In genomic region chr14:63542231-63542999, GRCh38 we compare ENCODE assay signal across 8 cellular contexts. TPM values are rescaled to one million over a fixed set of nuclear protein-coding genes. Genes with fewer than 3 reads are reported as not detected.
DNase-seq lines count a peak whose midpoint lies in the region; ATAC-seq, FAIRE-seq and TF ChIP-seq lines count a peak whose summit lies in the region.

No MANE protein-coding gene starts in this region.

- peaks cover 18% of the 10 kb centered on the region for H3K36me3 Mint-ChIP-seq in T-helper 1 cell treated with Interleukin-12 subunit alpha and Interleukin-12 subunit beta and Interleukin-4 antibody, amounts not matched to agents 30 μg/mL and 1 μg/mL, for 36 hours (ENCODE audit: low read depth)

- peak overlapping the region; percentile 68; the same call in 1 of the 2 replicates for H3K18ac ChIP-seq in H1 (ENCODE audit: extremely low read depth, low read length)

- H3K4ac ChIP-seq in H1 (replicated peaks; ENCODE audit: insufficient read length, low read depth, low read length) = peak overlapping the region; percentile 57

- peak overlapping the region; percentile 18 for H4K91ac ChIP-seq in H1 (replicated peaks; ENCODE audit: insufficient read length, low read length)

- H2BK12ac ChIP-seq in H1 (ENCODE audit: low read depth, low read length) = no peak overlapping the region

- H3K79me2 ChIP-seq in H1 (ENCODE audit: control insufficient read depth in 1 of 2, insufficient read depth in 2 of 2, low read length in 2 of 2) = peaks cover 0 to 45% of the 10 kb centered on the region in 2 experiments

- DNase-seq in ACHN (peak; percentile 28), GM12892 (ENCODE audit: insufficient read length) (peak; percentile 15), H1 (ENCODE audit: low read depth in 1 of 2, low spot score in 2 of 2) (peak in 1 of 2 experiments; percentile 61), mucosa of descending colon (peak; percentile 47 to 73 (median 73)), vagina (ENCODE audit: extremely low spot score in 2 of 2) (no peak), NCI-H226 (no peak)

- no peak overlapping the region for H3K23ac ChIP-seq in H1 (ENCODE audit: insufficient read length)

- peak overlapping the region; percentile 96; the same call in 1 of the 2 replicates for H4K8ac ChIP-seq in H1 (ENCODE audit: extremely low read depth, insufficient read depth, low read length)

- intact Hi-C loops in mucosa of descending colon (cut with DNase I, micrococcal nuclease) = loop anchor here in 1 of 2 donors (5.0 kb wide), 1 partner anchor 155 kb away; no protein-coding TSS in a partner anchor
- intact Hi-C loops in vagina (cut with DNase I) = loop anchor here (5.0 kb wide), 1 partner anchor 100 kb away; the partner anchor contains the start of gene WDR89

- H3K36me3 ChIP-seq in H1 (ENCODE audit: control insufficient read depth in 2 of 4, insufficient read depth in 4 of 4, low read length in 3 of 4) (peaks cover 0 to 26% (median 11%) of the 10 kb centered on the region in 4 experiments), mucosa of descending colon (ENCODE audit: low read depth) (no peaks in the 10 kb centered on the region), vagina (peaks cover 0 to 20% of the 10 kb centered on the region in 2 donors)

- peak; percentile 7 for ATAC-seq in HG03280 (IDR thresholded peaks at IDR 0.05; ENCODE audit: unreplicated experiment)
- ATAC-seq in mucosa of descending colon = peak; percentile 40

- H3K4me3 ChIP-seq in H1 (ENCODE audit: extremely low read depth in 1 of 4, insufficient read depth in 2 of 4, low read depth in 3 of 4, low read length in 4 of 4) (peak overlapping the region; percentile 83 to 99 (median 88)), mucosa of descending colon (peak overlapping the region; percentile 86), vagina (peak overlapping the region; percentile 76 to 84)

- peaks cover 0 to 4% (median 0%) of the 10 kb centered on the region in 4 experiments; a peak in 3 of 7 replicates for H3K4me1 ChIP-seq in H1 (replicated peaks in 1 of 4; ENCODE audit: control insufficient read depth in 3 of 4, insufficient read depth in 4 of 4, low read length in 3 of 4)
- H3K4me1 ChIP-seq in mucosa of descending colon (ENCODE audit: low read depth) = peaks cover 19% of the 10 kb centered on the region
- peaks cover 18% of the 10 kb centered on the region for H3K4me1 ChIP-seq in vagina

- CTCF ChIA-PET in H1 (lab: Charles Lee; ENCODE audit: partially characterized antibody) = interaction anchor here (0.8 to 1.1 kb wide), 4 partner anchors 31 to 153 kb away, joined by 3 to 4 read pairs (median 3); no protein-coding TSS in a partner anchor

- in situ Hi-C loops in ACHN (cut with HindIII; ENCODE audit: low pct_ligation_motif_present, low pct_unique_long_range_greater_than_20kb, low sequenced_read_pairs) = no loop called here

- no peak for TF ChIP-seq RAD21 in H1 (IDR thresholded peaks at IDR 0.05 in 1 of 2, conservative IDR thresholded peaks at IDR 0.05 in 1 of 2; ENCODE audit: low read depth in 2 of 2, low read length in 2 of 2)

- peak overlapping the region; percentile 49 for H4K5ac ChIP-seq in H1 (ENCODE audit: insufficient read length, low read depth, low read length)

- no peaks in the 10 kb centered on the region for H3K27me3 ChIP-seq in H1 (replicated peaks in 1 of 4; ENCODE audit: control insufficient read depth in 3 of 4, extremely low read depth in 1 of 4, insufficient read depth in 3 of 4, low read length in 3 of 4)
- H3K27me3 ChIP-seq in vagina = no peaks in the 10 kb centered on the region

- no peak overlapping the region for H2BK120ac ChIP-seq in H1 (replicated peaks; ENCODE audit: low read depth, low read length)

- H2AK5ac ChIP-seq in H1 (ENCODE audit: low read depth, low read length) = no peak overlapping the region

- H3K14ac ChIP-seq in H1 (ENCODE audit: insufficient read length) = no peak overlapping the region

- H2AFZ ChIP-seq in H1 (ENCODE audit: low read length) = no peak overlapping the region

- H3K9me3 Mint-ChIP-seq in T-helper 1 cell treated with Interleukin-12 subunit alpha and Interleukin-12 subunit beta and Interleukin-4 antibody, amounts not matched to agents 30 μg/mL and 1 μg/mL, for 36 hours = no peaks in the 10 kb centered on the region

- no peak overlapping the region for H2BK15ac ChIP-seq in H1 (ENCODE audit: low read length)

- H3K27me3 Mint-ChIP-seq in T-helper 1 cell treated with Interleukin-12 subunit alpha and Interleukin-12 subunit beta and Interleukin-4 antibody, amounts not matched to agents 30 μg/mL and 1 μg/mL, for 36 hours (ENCODE audit: low read depth) = peaks cover 3% of the 10 kb centered on the region

- H3K9ac ChIP-seq in H1 (replicated peaks in 1 of 4; ENCODE audit: extremely low read depth in 1 of 4, low read depth in 3 of 4, low read length in 3 of 4) = peak overlapping the region; percentile 77 to 96 (median 82)

- no peak for TF ChIP-seq EP300 in H1 (IDR thresholded peaks at IDR 0.05; ENCODE audit: borderline replicate concordance in 1 of 2, low read depth in 2 of 2, low read length in 2 of 2)

- TF ChIP-seq POLR2A in GM12892 (IDR thresholded peaks at IDR 0.05; ENCODE audit: low read depth, low read length) = no peak
- TF ChIP-seq POLR2A in H1 (IDR thresholded peaks at IDR 0.05; ENCODE audit: control extremely low read depth in 1 of 2, low read depth in 2 of 2, low read length in 2 of 2) = no peak
- TF ChIP-seq POLR2A in vagina (IDR thresholded peaks at IDR 0.05) = no peak

- H3K4me3 Mint-ChIP-seq in T-helper 1 cell treated with Interleukin-12 subunit alpha and Interleukin-12 subunit beta and Interleukin-4 antibody, amounts not matched to agents 30 μg/mL and 1 μg/mL, for 36 hours = peak overlapping the region; percentile 97

- H4K20me1 ChIP-seq in H1 (replicated peaks in 1 of 2; ENCODE audit: control insufficient read depth in 1 of 2, insufficient read depth in 2 of 2, low read length in 2 of 2) = peaks cover 0 to 3% of the 10 kb centered on the region in 2 experiments

- H3K27ac ChIP-seq in H1 (ENCODE audit: low read depth, low read length) (peak overlapping the region; percentile 60; the same call in 1 of the 2 replicates), vagina (peak overlapping the region; percentile 80)

- WGBS in H1 (ENCODE audit: extremely low coverage in 1 of 2, insufficient coverage in 1 of 2, insufficient read length in 1 of 2, insufficient replicate concordance in 2 of 2, low coverage in 1 of 2, low lambda C conversion rate in 2 of 2, missing lambda C conversion rate in 1 of 2), 2 experiments = 2% methylated on average over 12 of the region's 46 CpGs; no CpG with 5 or more reads in 1 of the 2 experiments

- 0 out of 2 replicates have a peak, but pooled peaks cover 3% of the 10 kb centered on the region for H3K23me2 ChIP-seq in H1 (ENCODE audit: low read depth, low read length)

- peaks cover 26% of the 10 kb centered on the region for H3K4me1 Mint-ChIP-seq in T-helper 1 cell treated with Interleukin-12 subunit alpha and Interleukin-12 subunit beta and Interleukin-4 antibody, amounts not matched to agents 30 μg/mL and 1 μg/mL, for 36 hours (ENCODE audit: low read depth)

- peak overlapping the region; percentile 82; the same call in 1 of the 2 replicates for H2BK5ac ChIP-seq in H1 (ENCODE audit: low read depth, low read length)

- POLR2A ChIA-PET in H1 (lab: Charles Lee; ENCODE audit: partially characterized antibody) = interaction anchor here (0.6 to 3.2 kb wide), 19 partner anchors 9 to 1008 kb away, joined by 3 to 17 read pairs (median 4); partner anchors contain the start of gene WDR89

- no peak for TF ChIP-seq CTCF in H1 (IDR thresholded peaks at IDR 0.05; ENCODE audit: control extremely low read depth in 1 of 3, insufficient read depth in 1 of 3, low read depth in 1 of 3, low read length in 3 of 3)
- TF ChIP-seq CTCF in mucosa of descending colon (IDR thresholded peaks at IDR 0.05) = no peak
- TF ChIP-seq CTCF in vagina (IDR thresholded peaks at IDR 0.05) = no peak

- peak overlapping the region; percentile 74 for H3K56ac ChIP-seq in H1 (replicated peaks; ENCODE audit: insufficient read length, low read depth, low read length)

- no peak overlapping the region for H2BK20ac ChIP-seq in H1 (ENCODE audit: low read length)

- no peaks in the 10 kb centered on the region for H3K79me1 ChIP-seq in H1 (ENCODE audit: low read depth, low read length)

- peak overlapping the region; percentile 83 for H3K27ac Mint-ChIP-seq in T-helper 1 cell treated with Interleukin-12 subunit alpha and Interleukin-12 subunit beta and Interleukin-4 antibody, amounts not matched to agents 30 μg/mL and 1 μg/mL, for 36 hours

- H3K9me3 ChIP-seq in H1 (ENCODE audit: insufficient read depth in 2 of 2, low read depth in 1 of 2, low read length in 1 of 2) (no peaks in the 10 kb centered on the region), mucosa of descending colon (no peaks in the 10 kb centered on the region), vagina (no peaks in the 10 kb centered on the region)

- FAIRE-seq in GM12892 (lab: Jason Lieb, UNC) (peak; percentile 17), H1 (lab: Jason Lieb, UNC) (no peak)

- peak overlapping the region; percentile 62 to 73 for H3K4me2 ChIP-seq in H1 (ENCODE audit: insufficient read depth in 1 of 2, low read depth in 2 of 2, low read length in 2 of 2)

TF ChIP-seq in H1, 55 proteins besides CTCF, POLR2A, EP300 and RAD21:
- TF ChIP-seq HDAC2 (IDR thresholded peaks at IDR 0.05; ENCODE audit: borderline replicate concordance in 1 of 2, low read depth in 2 of 2, low read length in 2 of 2) (0 out of 4 replicates have a peak, but pooled peaks of 1 of the 2 experiments have one; percentile 4), TAF1 (IDR thresholded peaks at IDR 0.05; ENCODE audit: low read depth, low read length) (peak; percentile 12; the same call in 1 of the 2 replicates), CREB1 (IDR thresholded peaks at IDR 0.05) (no peak), KDM4A (IDR thresholded peaks at IDR 0.05; ENCODE audit: low read depth, low read length, severe bottlenecking) (peak; percentile 29)

RNA-seq across cellular contexts. Expression of gene PPP2R5E, which starts 0.8 kb away (rescaled TPM):
- 24.5 TPM for polyA plus RNA-seq in GM12892 (2012; ENCODE audit: missing spikeins)
- total RNA-seq in H1 (2021; fragmentation: NEBNext Ultra II Directional; extraction: Animal tissue kit (Norgen Biotek cat#: 25700)) = 59.6 and 64.6 TPM in 2 replicates
- polyA plus RNA-seq in H1 (2011; rRNA removed) = 4.9 and 6.8 TPM in 2 replicates
- 8.7 TPM for polyA plus RNA-seq in H1 (2011; cell fraction: cytosol; rRNA removed)
- polyA plus RNA-seq in H1 (2011; cell fraction: nucleus; rRNA removed) = 7.2 TPM
- 14.5 to 24.8 TPM (median 19.9 TPM) in 4 replicates for polyA plus RNA-seq in H1 (2012, experiment 1 of 2)
- 2.8 TPM for polyA plus RNA-seq in H1 (2012, experiment 2 of 2)
- polyA plus RNA-seq in H1 (2013, experiment 1 of 2) = 33.3 TPM
- polyA plus RNA-seq in H1 (2013, experiment 2 of 2) = 32.0 TPM
- polyA minus RNA-seq in H1 (2011; rRNA and poly(A)+ RNA removed) = 20.9 and 27.1 TPM in 2 replicates
- polyA minus RNA-seq in H1 (2011; cell fraction: cytosol; rRNA and poly(A)+ RNA removed) = 20.7 TPM
- 42.6 TPM for polyA minus RNA-seq in H1 (2011; cell fraction: nucleus; rRNA and poly(A)+ RNA removed)
- total RNA-seq in mucosa of descending colon = 10 to 100 TPM; 45.3 to 54.1 (median 51.6) TPM
- 22.6 TPM for total RNA-seq in vagina

Comparison
In these comparisons a context has a peak if more than half of its experiments do, and no peak if none do; other contexts are left out.
1. DNase-seq: peak in ACHN (single experiment), GM12892 (single experiment) and mucosa of descending colon (3 of 3); none in vagina (0 of 2) and NCI-H226 (single experiment).
2. Peak in every context shown above with its lines, with median percentiles within 50 percentile points of each other: H3K4me3 ChIP-seq.